Comparison of ENCODE assay signal across 6 cellular contexts in the genomic region with DNA sequence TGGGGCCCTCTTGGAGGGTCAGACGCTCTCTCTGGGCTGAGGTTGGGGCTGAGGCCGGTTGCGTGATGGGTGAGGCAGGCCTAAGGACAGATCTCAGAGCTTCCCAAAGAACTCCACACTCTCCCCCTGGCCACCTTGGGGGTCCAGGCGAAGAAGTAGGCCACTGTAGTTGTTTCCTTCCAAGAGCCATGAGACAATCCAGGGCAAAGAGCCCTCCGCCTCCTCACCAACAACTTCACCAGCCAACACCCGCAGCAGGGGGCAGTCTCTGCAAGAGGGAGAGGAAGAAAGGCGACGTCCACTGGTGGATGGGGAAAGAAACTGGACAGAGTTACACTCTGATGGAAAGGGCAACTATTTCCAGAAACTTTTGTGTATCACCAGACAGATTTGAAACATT. TPM values are rescaled to one million over a fixed set of nuclear protein-coding genes. Genes with fewer than 3 reads are reported as not detected.
A peak's percentile ranks its signal among the peaks of the same experiment; 100 is the strongest.
DNase-seq lines count a peak whose midpoint lies in the region; ATAC-seq and TF ChIP-seq lines count a peak whose summit lies in the region.

No MANE protein-coding gene starts in this region.

- DNase-seq in ELR (ENCODE audit: low read depth) (peak; percentile 59), UCSD-AML1 (lab: John Stamatoyannopoulos, UW; ENCODE audit: unreplicated experiment) (peak; percentile 78), lung (ENCODE audit: low spot score) (peak; percentile 61), glutamatergic neuron (no peak), dedifferentiated amniotic fluid mesenchymal stem cell (ENCODE audit: extremely low spot score) (no peak), H4 (ENCODE audit: low spot score) (no peak)

- peaks cover 2% of the 10 kb centered on the region for H3K27me3 Mint-ChIP-seq in glutamatergic neuron (ENCODE audit: unreplicated experiment)

- no peaks in the 10 kb centered on the region for H3K27me3 ChIP-seq in lung (ENCODE audit: control insufficient read depth, insufficient read depth)

- H3K36me3 Mint-ChIP-seq in glutamatergic neuron (ENCODE audit: unreplicated experiment), result no peaks in the 10 kb centered on the region

- H3K9me3 ChIP-seq in lung (ENCODE audit: control insufficient read depth in 2 of 2, insufficient read depth in 1 of 2, low read length in 1 of 2), result no peaks in the 10 kb centered on the region

- 72 to 79% methylated on average over 8 of the region's 8 CpGs for WGBS in lung, 2 donors

- TF ChIP-seq CTCF in lung (IDR thresholded peaks at IDR 0.05; ENCODE audit: control extremely low read depth, extremely low read depth), result peak; percentile 46
- no peak for TF ChIP-seq CTCF in glutamatergic neuron (IDR thresholded peaks at IDR 0.05; ENCODE audit: partially characterized antibody, unreplicated experiment)

- H3K36me3 ChIP-seq in lung (ENCODE audit: control insufficient read depth in 2 of 2, insufficient read depth in 2 of 2, low read length in 2 of 2), result peaks cover 0 to under 1% of the 10 kb centered on the region in 2 donors

- no peak overlapping the region for H3K4me3 Mint-ChIP-seq in glutamatergic neuron (ENCODE audit: unreplicated experiment)

- H3K9me3 Mint-ChIP-seq in glutamatergic neuron (ENCODE audit: unreplicated experiment), result no peaks in the 10 kb centered on the region

- H3K4me1 Mint-ChIP-seq in glutamatergic neuron (ENCODE audit: low read depth, unreplicated experiment), result peaks cover under 1% of the 10 kb centered on the region

- H3K4me3 ChIP-seq in lung, result no peak overlapping the region

- H3K27ac Mint-ChIP-seq in glutamatergic neuron (ENCODE audit: unreplicated experiment), result no peak overlapping the region

- H3K4me1 ChIP-seq in lung (ENCODE audit: control insufficient read depth in 2 of 2, insufficient read depth in 2 of 2, low read length in 2 of 2), result peaks cover 0 to 2% of the 10 kb centered on the region in 2 donors

- ATAC-seq in lung (ENCODE audit: insufficient read depth, low FRiP score), result peak; percentile 62

- no peak overlapping the region for H3K27ac ChIP-seq in lung (ENCODE audit: low read depth in 1 of 2, low read length in 1 of 2)

RNA-seq across cellular contexts. Expression of a gene that starts 10.7 kb away (rescaled TPM):
- total RNA-seq in lung, result 10 to 100 TPM; 10.7 to 94.4 TPM
- polyA plus RNA-seq in lung, result 10 to 100 TPM; 41.0 to 91.5 TPM
- total RNA-seq in glutamatergic neuron (ENCODE audit: unreplicated experiment), result 50.7 TPM
- 22.2 and 39.9 TPM in 2 replicates for total RNA-seq in H4 (2014; rRNA removed; shearing (Covaris generic))

RNA-seq across cellular contexts. Expression of a gene that starts 10.9 kb away (rescaled TPM):
- total RNA-seq in lung (10 to 100 TPM; 31.6 to 36.1 TPM), glutamatergic neuron (ENCODE audit: unreplicated experiment) (103 TPM)
- polyA plus RNA-seq in lung, result 10 to 100 TPM; 24.7 to 25.5 TPM
- total RNA-seq in H4 (2014; rRNA removed; shearing (Covaris generic)), result 2.8 and 9.3 TPM in 2 replicates

RNA-seq across cellular contexts. Expression of a gene that starts 18.0 kb away (rescaled TPM):
- total RNA-seq in lung (10 to 100 TPM; 14.0 to 36.0 TPM), glutamatergic neuron (ENCODE audit: unreplicated experiment) (45.0 TPM)
- polyA plus RNA-seq in lung, result 10 to 100 TPM; 37.7 to 45.5 TPM
- 64.6 and 72.6 TPM in 2 replicates for total RNA-seq in H4 (2014; rRNA removed; shearing (Covaris generic))

RNA-seq across cellular contexts. Expression of a gene that starts 27.8 kb away (rescaled TPM):
- total RNA-seq in lung, result 10 to 100 TPM in 1 of 2 donors, 1 to 10 TPM in 1; 5.2 to 13.3 TPM
- polyA plus RNA-seq in lung, result 10 to 100 TPM; 27.6 to 69.5 TPM
- total RNA-seq in glutamatergic neuron (ENCODE audit: unreplicated experiment), result 7.0 TPM
- total RNA-seq in H4 (2014; rRNA removed; shearing (Covaris generic)), result not detected in 2 replicates

RNA-seq across cellular contexts. Expression of a gene that starts 57.7 kb away (rescaled TPM):
- 10 to 100 TPM; 57.9 to 86.0 TPM for total RNA-seq in lung
- 100 to 1,000 TPM in 1 of 2 donors, 10 to 100 TPM in 1; 74.5 to 357 TPM for polyA plus RNA-seq in lung
- 0.64 TPM for total RNA-seq in glutamatergic neuron (ENCODE audit: unreplicated experiment)
- total RNA-seq in H4 (2014; rRNA removed; shearing (Covaris generic)), result not detected in 2 replicates

Comparison
In these comparisons a context has a peak if more than half of its experiments do, and no peak if none do; other contexts are left out.
1. DNase-seq: peak in ELR (single experiment), UCSD-AML1 (single experiment) and lung (single experiment); none in glutamatergic neuron (single experiment), dedifferentiated amniotic fluid mesenchymal stem cell (single experiment) and H4 (single experiment).